ENCODE assay signal across 19 cellular contexts in the genomic region with DNA sequence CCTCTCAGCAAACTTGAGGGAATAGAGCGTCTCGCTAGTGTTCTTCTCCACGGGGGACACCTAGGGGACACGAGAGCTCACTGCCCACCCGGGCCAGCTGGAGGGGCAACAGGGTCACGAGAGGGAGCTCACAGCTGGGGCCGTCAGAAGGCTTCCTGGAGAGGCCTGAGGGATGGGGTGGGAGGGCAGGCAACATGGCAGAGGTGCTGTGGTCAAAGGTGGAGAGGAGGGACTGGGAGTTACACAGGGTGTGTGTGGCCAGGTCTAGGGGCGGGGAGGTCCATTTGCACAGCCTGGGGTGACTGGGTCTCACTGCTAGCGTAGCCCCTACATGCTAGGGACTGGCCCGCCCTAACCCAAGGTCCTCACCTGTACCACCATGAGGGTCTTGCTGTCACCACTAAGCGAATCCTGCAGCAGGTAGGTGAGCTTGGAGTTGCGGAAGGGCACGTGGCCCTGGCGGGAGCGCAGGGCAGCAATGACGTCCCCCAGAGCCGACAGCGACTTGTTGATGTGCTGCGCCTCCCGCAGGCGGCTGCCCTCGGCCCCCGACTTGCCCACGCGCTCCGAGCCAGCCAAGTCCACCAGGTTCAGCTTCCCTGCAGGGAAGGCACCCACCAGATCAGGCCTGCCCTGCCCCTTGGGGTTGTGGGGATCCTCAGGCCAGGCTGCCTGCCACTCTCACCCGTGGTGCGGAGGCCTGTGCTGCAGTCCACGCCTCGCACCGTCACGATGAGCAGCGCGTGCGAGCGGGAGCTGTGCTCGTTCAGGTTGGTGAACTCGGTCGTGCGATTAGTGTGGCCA. TPM values are rescaled to one million over a fixed set of nuclear protein-coding genes. Genes with fewer than 3 reads are reported as not detected.
DNase-seq lines count a peak whose midpoint lies in the region; ATAC-seq, FAIRE-seq and TF ChIP-seq lines count a peak whose summit lies in the region.
"Had no signal": no experiment of that assay in that cellular context is flagged by ENCODE, and none has a peak within 500 bp of the region (broad histone marks: within the 10 kb centered on the region; RNA-seq: fewer than 3 reads in every experiment).

No MANE protein-coding gene starts in this region.

- H3K4me1 ChIP-seq in right cardiac atrium (ENCODE audit: control insufficient read depth, insufficient read depth, low read length) (peaks cover 2% of the 10 kb centered on the region), kidney (ENCODE audit: control insufficient read depth in 1 of 2, insufficient read depth in 1 of 2, low read depth in 1 of 2, low read length in 2 of 2) (peaks cover 0 to 3% of the 10 kb centered on the region in 2 donors), psoas muscle (peaks cover 5% of the 10 kb centered on the region)
- H3K4me1 ChIP-seq: HAP-1 had no signal

- no peak overlapping the region for H3K9ac ChIP-seq in kidney (ENCODE audit: low read length in 2 of 2)

- H3K27ac ChIP-seq in right cardiac atrium (ENCODE audit: low read length) (no peak overlapping the region), WERI-Rb-1 (no peak overlapping the region), kidney (ENCODE audit: low read depth in 2 of 2, low read length in 2 of 2) (no peak overlapping the region), psoas muscle (no peak overlapping the region)
- H3K27ac ChIP-seq: SK-N-MC had no signal

- ATAC-seq in right cardiac atrium = no peak
- ATAC-seq in psoas muscle = no peak
- ATAC-seq in GM19467 (IDR thresholded peaks at IDR 0.05; ENCODE audit: unreplicated experiment) = no peak
- no peak for ATAC-seq in HG02763 (IDR thresholded peaks at IDR 0.05; ENCODE audit: unreplicated experiment)
- no peak for ATAC-seq in GM21576 (IDR thresholded peaks at IDR 0.05; ENCODE audit: unreplicated experiment)
- ATAC-seq: A549, PC-3 had no signal

- peak in 2 of 3 donors; percentile 46 to 48 for DNase-seq in right cardiac atrium
- no peak for DNase-seq in cardiac septum (ENCODE audit: low spot score)
- no peak for DNase-seq in WERI-Rb-1
- peak; percentile 70 for DNase-seq in kidney
- DNase-seq in psoas muscle = peak; percentile 14 to 28
- DNase-seq: AML-193; CD4-positive, CD25-positive, alpha-beta regulatory T cell; DND-41; GF-D8; NCI-H1436 treated with DMSO at 0.1 percent for 48 hours; NCI-H2081 treated with DMSO at 0.1 percent for 48 hours; NCI-H2227 treated with DMSO at 0.1 percent for 48 hours; PC-3 had no signal

- H3K27me3 ChIP-seq in right cardiac atrium (ENCODE audit: control insufficient read depth, insufficient read depth) = no peaks in the 10 kb centered on the region
- H3K27me3 ChIP-seq in WERI-Rb-1 (ENCODE audit: insufficient read depth, low read depth, severe bottlenecking) = no peaks in the 10 kb centered on the region
- H3K27me3 ChIP-seq in psoas muscle (ENCODE audit: insufficient read depth in 3 of 3, low read length in 2 of 3) = no peaks in the 10 kb centered on the region

- no peaks in the 10 kb centered on the region for H3K9me3 ChIP-seq in right cardiac atrium (ENCODE audit: control insufficient read depth, low read length)
- no peaks in the 10 kb centered on the region for H3K9me3 ChIP-seq in WERI-Rb-1 (ENCODE audit: severe bottlenecking)
- no peaks in the 10 kb centered on the region for H3K9me3 ChIP-seq in kidney (ENCODE audit: control insufficient read depth in 1 of 2, low read length in 2 of 2)
- H3K9me3 ChIP-seq in psoas muscle = no peaks in the 10 kb centered on the region
- H3K9me3 ChIP-seq: A549, HAP-1 had no signal

- H3K4me3 ChIP-seq in right cardiac atrium (ENCODE audit: low read length) = no peak overlapping the region
- H3K4me3 ChIP-seq in WERI-Rb-1 (ENCODE audit: low read depth, low read length) = no peak overlapping the region
- H3K4me3 ChIP-seq in kidney (ENCODE audit: low read length in 2 of 2) = no peak overlapping the region
- H3K4me3 ChIP-seq in psoas muscle = no peak overlapping the region
- H3K4me3 ChIP-seq: A549, HAP-1, SK-N-MC had no signal

- intact Hi-C loops in right cardiac atrium (cut with DNase I) = no loop called here
- intact Hi-C loops in cardiac septum (cut with DNase I) = loop anchor here (2.0 kb wide), 1 partner anchor 30 kb away; no protein-coding TSS in a partner anchor
- intact Hi-C loops in kidney (cut with DNase I) = loop anchor here (10.0 kb wide), 1 partner anchor 234 kb away; no protein-coding TSS in a partner anchor
- intact Hi-C loops in psoas muscle (cut with DNase I) = no loop called here

- 87% methylated on average over 40 of the region's 40 CpGs for WGBS in right cardiac atrium
- WGBS in psoas muscle, 3 donors = 80 to 86% (median 81%) methylated on average over 39 to 40 of the region's 40 CpGs

- TF ChIP-seq CTCF in WERI-Rb-1 (IDR thresholded peaks at IDR 0.05; ENCODE audit: low read depth, low read length) (0 out of 2 replicates have a peak, but pooled peaks have one; percentile 11), kidney (IDR thresholded peaks at IDR 0.05; ENCODE audit: borderline replicate concordance, extremely low read depth, insufficient read depth) (no peak), psoas muscle (IDR thresholded peaks at IDR 0.05) (no peak)

- H3K36me3 ChIP-seq in WERI-Rb-1 (peaks cover 27% of the 10 kb centered on the region), kidney (ENCODE audit: control insufficient read depth in 1 of 2, insufficient read depth in 2 of 2, low read length in 2 of 2) (peaks cover 14 to 43% of the 10 kb centered on the region in 2 donors), psoas muscle (ENCODE audit: insufficient read depth in 1 of 2, low read depth in 1 of 2) (peaks cover 0 to 5% of the 10 kb centered on the region in 2 donors)

- FAIRE-seq in kidney (lab: Jason Lieb, UNC) = no peak
- FAIRE-seq: A549 had no signal

RNA-seq across cellular contexts. Expression of a gene that starts 25.0 kb away (rescaled TPM):
- total RNA-seq in right cardiac atrium = 10 to 100 TPM in 3 of 4 donors, 1 to 10 TPM in 1; 8.4 to 16.3 (median 12.3) TPM
- 10.2 TPM for polyA plus RNA-seq in right cardiac atrium
- total RNA-seq in cardiac septum = 8.9 TPM
- total RNA-seq in kidney = 14.5 TPM
- 13.9 TPM for polyA plus RNA-seq in kidney (ENCODE audit: insufficient read depth, low read depth, low replicate concordance)
- total RNA-seq in psoas muscle = 10 to 100 TPM in 1 of 4 donors, 1 to 10 TPM in 3; 6.3 to 13.3 (median 8.6) TPM
- polyA plus RNA-seq in psoas muscle = 10 to 100 TPM in 1 of 3 donors, 1 to 10 TPM in 2; 9.2 to 15.6 (median 9.5) TPM

RNA-seq across cellular contexts. Expression of a gene that starts 41.7 kb away (rescaled TPM):
- 10 to 100 TPM; 45.8 to 67.5 (median 50.0) TPM for total RNA-seq in right cardiac atrium
- 39.9 TPM for polyA plus RNA-seq in right cardiac atrium
- 70.1 TPM for total RNA-seq in cardiac septum
- 109 TPM for total RNA-seq in kidney
- 74.9 TPM for polyA plus RNA-seq in kidney (ENCODE audit: insufficient read depth, low read depth, low replicate concordance)
- 10 to 100 TPM in 1 of 4 donors, 1 to 10 TPM in 3; 6.3 to 17.8 (median 7.9) TPM for total RNA-seq in psoas muscle
- polyA plus RNA-seq in psoas muscle = 1 to 10 TPM; 3.1 to 7.5 (median 4.3) TPM
- polyA plus RNA-seq: CD4-positive, CD25-positive, alpha-beta regulatory T cell had no signal

Comparison
In these comparisons a context has a peak if more than half of its experiments do, and no peak if none do; other contexts are left out.
1. DNase-seq: peak in right cardiac atrium (2 of 3), kidney (single experiment) and psoas muscle (2 of 2); none in cardiac septum (single experiment) and WERI-Rb-1 (single experiment).
2. intact Hi-C loops: an anchor here in cardiac septum (2.0 kb wide) and kidney (10.0 kb wide); none called in right cardiac atrium and psoas muscle.